In genomic region chr2:160868891-160869290, GRCh38 we compare ENCODE assay signal across 1 cellular context.
TF ChIP-seq lines count a peak whose summit lies in the region.

No MANE protein-coding gene starts in this region.

TF ChIP-seq in IMR-90, 13 proteins besides CTCF, POLR2A, EP300 and RAD21 (continued from another document):
- TF ChIP-seq ELK1 (IDR thresholded peaks at IDR 0.05; ENCODE audit: borderline replicate concordance, low read depth, low read length) (no peak), MAFK (IDR thresholded peaks at IDR 0.05; ENCODE audit: low read depth, low read length) (no peak), CHD1 (IDR thresholded peaks at IDR 0.05; ENCODE audit: low read depth, low read length) (no peak), RFX5 (IDR thresholded peaks at IDR 0.05; ENCODE audit: low read depth, low read length) (no peak)
